In the genomic region with DNA sequence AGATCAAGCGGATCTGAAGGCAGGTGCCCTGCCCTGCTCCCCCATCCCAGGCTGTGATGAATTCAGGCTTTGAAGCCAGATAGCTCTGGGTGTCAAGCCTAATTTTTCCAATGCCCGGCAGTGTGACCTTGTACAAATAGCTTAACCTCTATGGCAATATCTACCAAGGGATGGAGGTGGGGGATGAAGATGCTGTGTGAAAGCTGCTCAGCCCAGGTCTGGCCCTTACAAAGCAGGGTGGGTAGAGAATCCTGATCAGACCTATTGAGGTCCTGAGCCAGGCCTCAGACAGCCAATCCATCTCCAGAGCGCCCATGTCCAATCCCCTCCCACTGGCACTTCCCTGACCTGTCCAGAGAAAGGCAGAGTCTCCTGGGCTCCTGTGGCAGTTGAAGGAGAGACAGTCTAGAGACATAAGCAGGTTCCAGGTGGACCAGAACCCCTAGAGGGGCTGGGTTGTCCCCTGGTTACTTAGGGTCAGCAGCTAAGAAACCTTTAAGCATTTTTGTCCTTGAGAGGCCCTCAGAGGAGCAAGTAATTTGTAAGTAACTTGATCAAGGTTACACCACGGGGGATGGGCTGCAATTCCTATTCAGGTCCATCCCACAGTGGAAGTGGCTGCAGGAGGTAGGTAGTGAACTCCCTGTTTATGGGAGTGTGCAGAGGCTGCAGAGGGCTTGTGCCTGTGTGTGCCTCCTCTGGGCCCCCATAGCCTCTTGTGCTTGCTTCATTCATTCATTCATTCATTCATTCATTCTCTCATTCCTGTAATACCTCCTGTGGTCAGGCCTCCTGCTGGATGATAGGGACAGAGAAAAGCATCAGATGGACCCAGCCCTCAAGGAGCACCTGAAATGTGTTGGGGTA, we compare ENCODE assay signal across 27 cellular contexts. TPM values are rescaled to one million over a fixed set of nuclear protein-coding genes. Genes with fewer than 3 reads are reported as not detected.
A peak's percentile ranks its signal among the peaks of the same experiment; 100 is the strongest.
DNase-seq lines count a peak whose midpoint lies in the region; ATAC-seq and TF ChIP-seq lines count a peak whose summit lies in the region.
"Had no signal": no experiment of that assay in that cellular context is flagged by ENCODE, and none has a peak within 500 bp of the region (broad histone marks: within the 10 kb centered on the region; RNA-seq: fewer than 3 reads in every experiment).

No MANE protein-coding gene starts in this region.

- ATAC-seq in left lobe of liver (no peak), HG03135 (IDR thresholded peaks at IDR 0.05; ENCODE audit: unreplicated experiment) (no peak), GM21390 (IDR thresholded peaks at IDR 0.05; ENCODE audit: unreplicated experiment) (no peak)
- ATAC-seq: activated CD8-positive, alpha-beta T cell treated with anti-CD3 and anti-CD28 coated beads, Interleukin-2, amount 10 ng/mL, durations not matched to agents 7 days and 5 days had no signal

- H3K4me1 Mint-ChIP-seq in type B pancreatic cell (ENCODE audit: unreplicated experiment), result peaks cover 51% of the 10 kb centered on the region

- no peaks in the 10 kb centered on the region for H3K9me3 Mint-ChIP-seq in type B pancreatic cell
- H3K9me3 Mint-ChIP-seq: HFFc6, naive B cell had no signal

- peak overlapping the region; percentile 52 for H3K4me3 Mint-ChIP-seq in type B pancreatic cell
- H3K4me3 Mint-ChIP-seq: activated CD8-positive, alpha-beta T cell treated with anti-CD3 and anti-CD28 coated beads, Interleukin-2, amount 10 ng/mL, durations not matched to agents 7 days and 5 days; activated naive CD8-positive, alpha-beta T cell; HFFc6; naive B cell had no signal

- no peaks in the 10 kb centered on the region for H3K27me3 ChIP-seq in WERI-Rb-1 (ENCODE audit: insufficient read depth, low read depth, severe bottlenecking)
- H3K27me3 ChIP-seq: body of pancreas, hepatocyte, stomach, uterus had no signal

- no peaks in the 10 kb centered on the region for H3K9me3 ChIP-seq in WERI-Rb-1 (ENCODE audit: severe bottlenecking)
- H3K9me3 ChIP-seq: body of pancreas, stomach, uterus had no signal

- peaks cover 3% of the 10 kb centered on the region for H3K36me3 Mint-ChIP-seq in type B pancreatic cell
- H3K36me3 Mint-ChIP-seq: activated naive CD8-positive, alpha-beta T cell; naive B cell had no signal

- H3K27ac ChIP-seq in WERI-Rb-1, result peak overlapping the region; percentile 48; the same call in 1 of the 2 replicates
- H3K27ac ChIP-seq: hepatocyte, uterus had no signal

- H3K36me3 ChIP-seq in WERI-Rb-1, result no peaks in the 10 kb centered on the region
- H3K36me3 ChIP-seq: stomach, uterus had no signal

- DNase-seq in activated CD8-positive, alpha-beta memory T cell treated with anti-CD3 and anti-CD28 coated beads, Interleukin-2, amount 50 U/mL, for 48 hours, result peak; percentile 29
- no peak for DNase-seq in activated CD8-positive, alpha-beta memory T cell treated with anti-CD3 and anti-CD28 coated beads for 24 hours
- DNase-seq in WERI-Rb-1 (no peak), left lobe of liver (ENCODE audit: low spot score) (peak; percentile 34), type B pancreatic cell (ENCODE audit: extremely low spot score, unreplicated experiment) (no peak), KG1 (lab: John Stamatoyannopoulos, UW) (no peak)
- DNase-seq: ACHN; activated CD8-positive, alpha-beta T cell treated with anti-CD3 and anti-CD28 coated beads, Interleukin-2, amount 10 ng/mL, durations not matched to agents 7 days and 5 days; activated T-cell treated with anti-CD3 and anti-CD28 coated beads, Interleukin-2, amount 50 U/mL, for 48 hours; HFFc6; KBM-7; MV-4-11; naive B cell; NCI-H187 treated with DMSO at 0.1 percent for 48 hours; NCI-H446; SHP77; stimulated activated CD4-positive, alpha-beta T cell treated with anti-CD3 and anti-CD28 coated beads, Interleukin-4, amount 100 ng/mL, for 24 hours had no signal

- H3K27ac Mint-ChIP-seq in type B pancreatic cell, result peak overlapping the region; percentile 29
- H3K27ac Mint-ChIP-seq: activated CD8-positive, alpha-beta T cell treated with anti-CD3 and anti-CD28 coated beads, Interleukin-2, amount 10 ng/mL, durations not matched to agents 7 days and 5 days; activated naive CD8-positive, alpha-beta T cell; HFFc6; naive B cell had no signal

- TF ChIP-seq CTCF in WERI-Rb-1 (IDR thresholded peaks at IDR 0.05; ENCODE audit: low read depth, low read length), result no peak
- TF ChIP-seq CTCF in type B pancreatic cell (conservative IDR thresholded peaks at IDR 0.05), result no peak

- H3K27me3 Mint-ChIP-seq in type B pancreatic cell, result peaks cover 7% of the 10 kb centered on the region

- H3K4me3 ChIP-seq in WERI-Rb-1 (ENCODE audit: low read depth, low read length), result no peak overlapping the region
- H3K4me3 ChIP-seq: body of pancreas, hepatocyte, stomach, uterus had no signal

RNA-seq across cellular contexts. Expression of a gene that starts 10.4 kb away (rescaled TPM):
- total RNA-seq in left lobe of liver (6.0 TPM), type B pancreatic cell (ENCODE audit: low replicate concordance) (12.1 and 25.3 TPM in 2 replicates)
- total RNA-seq: activated CD8-positive, alpha-beta T cell treated with anti-CD3 and anti-CD28 coated beads, Interleukin-2, amount 10 ng/mL, durations not matched to agents 7 days and 5 days; T-helper 1 cell treated with Interleukin-12 subunit alpha and Interleukin-12 subunit beta and Interleukin-4 antibody, amounts not matched to agents 30 ng/mL and 1 ng/mL, for 36 hours had no signal

RNA-seq across cellular contexts. Expression of a gene that starts 43.6 kb away (rescaled TPM):
- total RNA-seq in left lobe of liver, result 0.25 TPM
- total RNA-seq in type B pancreatic cell (ENCODE audit: low replicate concordance), result 3.0 and 14.8 TPM in 2 replicates
- total RNA-seq: activated CD8-positive, alpha-beta T cell treated with anti-CD3 and anti-CD28 coated beads, Interleukin-2, amount 10 ng/mL, durations not matched to agents 7 days and 5 days; body of pancreas; endothelial cell of umbilical vein; fibroblast of villous mesenchyme; T-helper 1 cell treated with Interleukin-12 subunit alpha and Interleukin-12 subunit beta and Interleukin-4 antibody, amounts not matched to agents 30 ng/mL and 1 ng/mL, for 36 hours had no signal

Comparison
In these comparisons a context has a peak if more than half of its experiments do, and no peak if none do; other contexts are left out.
1. DNase-seq: peak in activated CD8-positive, alpha-beta memory T cell treated with anti-CD3 and anti-CD28 coated beads, Interleukin-2, amount 50 U/mL, for 48 hours (single experiment) and left lobe of liver (single experiment); none in activated CD8-positive, alpha-beta memory T cell treated with anti-CD3 and anti-CD28 coated beads for 24 hours (single experiment), WERI-Rb-1 (single experiment), type B pancreatic cell (single experiment) and KG1 (single experiment).